Comparison of ENCODE assay signal across 10 cellular contexts in the genomic region with DNA sequence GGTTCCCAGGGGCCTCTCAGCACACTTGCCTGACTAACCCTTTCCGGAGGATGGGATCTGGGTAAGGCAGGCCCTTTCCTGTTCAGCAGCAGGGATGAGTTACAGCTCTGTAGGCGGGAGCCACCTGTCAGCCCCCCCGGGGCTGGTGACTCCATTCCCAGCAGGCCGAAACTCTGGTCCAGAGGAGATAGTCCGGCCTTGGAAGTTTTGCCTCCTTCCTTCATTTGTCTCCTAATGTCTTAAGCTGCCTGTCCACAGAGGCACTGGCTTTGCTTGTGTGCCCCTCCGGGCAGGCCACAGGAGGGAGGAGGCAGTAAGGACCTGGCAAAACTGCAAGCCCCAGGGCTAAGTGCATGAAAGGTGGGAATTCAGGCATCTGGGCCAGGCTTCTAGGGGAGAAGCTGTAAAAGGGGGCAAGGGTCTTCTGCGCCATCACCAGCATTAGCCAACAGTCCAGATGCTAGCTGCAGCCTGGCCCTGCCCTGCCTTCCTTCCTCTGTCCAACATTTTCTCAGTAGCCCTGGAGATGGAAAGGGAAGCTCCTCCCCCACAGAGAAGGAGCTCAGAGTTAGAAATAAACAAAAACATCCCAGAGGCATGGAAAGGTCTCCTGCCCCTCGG. TPM values are rescaled to one million over a fixed set of nuclear protein-coding genes. Genes with fewer than 3 reads are reported as not detected.
DNase-seq lines count a peak whose midpoint lies in the region; ATAC-seq, FAIRE-seq and TF ChIP-seq lines count a peak whose summit lies in the region.
"Had no signal": no experiment of that assay in that cellular context is flagged by ENCODE, and none has a peak within 500 bp of the region (broad histone marks: within the 10 kb centered on the region; RNA-seq: fewer than 3 reads in every experiment).

No MANE protein-coding gene starts in this region.

- intact Hi-C loops in activated CD4-positive, alpha-beta T cell treated with anti-CD3 and anti-CD28 coated beads, Interleukin-2, amount 10 ng/mL, durations not matched to agents 24 days and 14 days (cut with micrococcal nuclease): loop anchor here (2.0 kb wide), 1 partner anchor 125 kb away; the partner anchor contains the start of genes GLUD1 and SHLD2
- intact Hi-C loops in GM12878 (cut with micrococcal nuclease; ENCODE audit: unreplicated experiment): loop anchor here (5.0 kb wide), 1 partner anchor 123 kb away; the partner anchor contains the start of gene GLUD1

- in situ Hi-C loops in GM12878 (cut with MboI): no loop called here

- DNase-seq in activated CD4-positive, alpha-beta T cell treated with anti-CD3 and anti-CD28 coated beads, Interleukin-2, amount 10 ng/mL, durations not matched to agents 24 days and 14 days: no peak
- DNase-seq in activated CD4-positive, alpha-beta T cell treated with anti-CD3 and anti-CD28 coated beads, Interleukin-2, amount 50 U/mL, for 48 hours: no peak
- DNase-seq in GM12878 (ENCODE audit: low read depth, low spot score) (no peak), left kidney (ENCODE audit: low read depth, low spot score) (peak; percentile 51), thoracic aorta (ENCODE audit: low spot score) (no peak), GM19238 (ENCODE audit: insufficient read length, low spot score) (no peak), RCC 7860 (ENCODE audit: low spot score) (no peak)
- DNase-seq in stimulated activated CD4-positive, alpha-beta T cell treated with anti-CD3 and anti-CD28 coated beads, Interleukin-12 subunit alpha, Interleukin-12 subunit beta, amount 100 ng/mL, for 4 hours: no peak

- peaks cover 23% of the 10 kb centered on the region for H3K4me1 Mint-ChIP-seq in activated CD4-positive, alpha-beta T cell treated with anti-CD3 and anti-CD28 coated beads, Interleukin-2, amount 10 ng/mL, durations not matched to agents 24 days and 14 days

- FAIRE-seq in GM12878 (lab: Jason Lieb, UNC): no peak
- FAIRE-seq in RCC 7860 (lab: Jason Lieb, UNC): no peak
- FAIRE-seq: A204.1 had no signal

- H3K27me3 Mint-ChIP-seq in activated CD4-positive, alpha-beta T cell treated with anti-CD3 and anti-CD28 coated beads, Interleukin-2, amount 10 ng/mL, durations not matched to agents 24 days and 14 days: peaks cover 35% of the 10 kb centered on the region

- 88% methylated on average over 8 of the region's 8 CpGs for WGBS in GM12878 (ENCODE audit: insufficient coverage, insufficient replicate concordance, low lambda C conversion rate, missing lambda C conversion rate)

- H3K4me3 ChIP-seq in GM12878 (no peak overlapping the region), thoracic aorta (peak overlapping the region; percentile 97)

- no peak overlapping the region for H3K9ac ChIP-seq in GM12878 (ENCODE audit: control insufficient read depth, insufficient read depth, low read length)

- SMC1A ChIA-PET in GM12878 (lab: Charles Lee; ENCODE audit: uncharacterized antibody, unreplicated experiment): no interaction called here

- peak overlapping the region; percentile 20 for H3K4me3 Mint-ChIP-seq in activated CD4-positive, alpha-beta T cell treated with anti-CD3 and anti-CD28 coated beads, Interleukin-2, amount 10 ng/mL, durations not matched to agents 24 days and 14 days

- peaks cover 0 to 2% of the 10 kb centered on the region in 2 experiments; a peak in 1 of 4 replicates for H3K27me3 ChIP-seq in GM12878 (replicated peaks in 1 of 2; ENCODE audit: control insufficient read depth in 2 of 2, insufficient read depth in 2 of 2, low read length in 1 of 2)
- H3K27me3 ChIP-seq in thoracic aorta (replicated peaks; ENCODE audit: insufficient read depth): no peaks in the 10 kb centered on the region

- H2AFZ ChIP-seq in GM12878 (ENCODE audit: control insufficient read depth, low read depth, low read length): no peak overlapping the region

- no peaks in the 10 kb centered on the region for H4K20me1 ChIP-seq in GM12878 (ENCODE audit: control insufficient read depth, insufficient read depth)

- no peaks in the 10 kb centered on the region for H3K9me3 ChIP-seq in GM12878 (replicated peaks; ENCODE audit: control insufficient read depth, insufficient read depth, low read length)
- H3K9me3 ChIP-seq in thoracic aorta: no peaks in the 10 kb centered on the region

- no peaks in the 10 kb centered on the region for H3K79me2 ChIP-seq in GM12878 (ENCODE audit: control insufficient read depth, insufficient read depth, low read length)

- H3K36me3 ChIP-seq in GM12878 (ENCODE audit: control insufficient read depth in 2 of 2, insufficient read depth in 2 of 2, low read length in 1 of 2): no peaks in the 10 kb centered on the region
- H3K36me3 ChIP-seq in thoracic aorta: no peaks in the 10 kb centered on the region

- no peaks in the 10 kb centered on the region for H3K36me3 Mint-ChIP-seq in activated CD4-positive, alpha-beta T cell treated with anti-CD3 and anti-CD28 coated beads, Interleukin-2, amount 10 ng/mL, durations not matched to agents 24 days and 14 days (ENCODE audit: low read depth)

- H3K4me1 ChIP-seq in GM12878 (ENCODE audit: control insufficient read depth, insufficient read depth, low read length) (peaks cover 49% of the 10 kb centered on the region), thoracic aorta (ENCODE audit: control insufficient read depth in 1 of 2, low read depth in 2 of 2) (peaks cover 24 to 63% of the 10 kb centered on the region in 2 donors)

- no peak for TF ChIP-seq EP300 in GM12878 (IDR thresholded peaks at IDR 0.05; ENCODE audit: borderline replicate concordance in 1 of 2, control insufficient read depth in 1 of 2, low read depth in 2 of 2, low read length in 2 of 2)

- BruUV-seq in GM12878 (replicated peaks; lab: Mats Ljungman, UMichigan): no TSS peak

- no peak for TF ChIP-seq POLR2A in GM12878 (IDR thresholded peaks at IDR 0.05; ENCODE audit: low read depth, low read length)

- RAD21 ChIA-PET in GM12878 (lab: Charles Lee; ENCODE audit: unreplicated experiment): interaction anchor here (1.9 kb wide), 1 partner anchor 123 kb away, joined by 5 read pairs; no protein-coding TSS in a partner anchor

- H3K4me2 ChIP-seq in GM12878 (ENCODE audit: control insufficient read depth, insufficient read depth): peak overlapping the region; percentile 53

- H3K27ac ChIP-seq in GM12878 (ENCODE audit: control insufficient read depth, insufficient read depth) (no peak overlapping the region), thoracic aorta (peak overlapping the region; percentile 100)

- TF ChIP-seq RAD21 in GM12878 (IDR thresholded peaks at IDR 0.05; ENCODE audit: insufficient read depth, low read depth, low read length): no peak

- CTCF ChIA-PET in GM12878 (lab: Yijun Ruan, JAX): interaction anchor here (0.6 to 1.6 kb wide), 4 partner anchors 9 to 276 kb away, joined by 3 to 6 read pairs (median 4); no protein-coding TSS in a partner anchor

- no peak for TF ChIP-seq CTCF in GM12878 (IDR thresholded peaks at IDR 0.05 in 2 of 3, conservative IDR thresholded peaks at IDR 0.05 in 1 of 3; ENCODE audit: control insufficient read depth in 2 of 3, extremely low read depth in 1 of 3, insufficient read depth in 1 of 3, low read depth in 3 of 3, low read length in 3 of 3)
- no peak for TF ChIP-seq CTCF in thoracic aorta (IDR thresholded peaks at IDR 0.05)

- ATAC-seq in GM12878 (no peak), thoracic aorta (ENCODE audit: insufficient number of reproducible peaks, low FRiP score, low read depth) (no peak)

- no peaks in the 10 kb centered on the region for H3K9me3 Mint-ChIP-seq in activated CD4-positive, alpha-beta T cell treated with anti-CD3 and anti-CD28 coated beads, Interleukin-2, amount 10 ng/mL, durations not matched to agents 24 days and 14 days

- POLR2A ChIA-PET in GM12878 (lab: Charles Lee): interaction anchor here (1.8 to 1.9 kb wide), 2 partner anchors 123 to 126 kb away, joined by 7 to 9 read pairs; partner anchors contain the start of genes GLUD1 and SHLD2

- no peak overlapping the region for H3K27ac Mint-ChIP-seq in activated CD4-positive, alpha-beta T cell treated with anti-CD3 and anti-CD28 coated beads, Interleukin-2, amount 10 ng/mL, durations not matched to agents 24 days and 14 days

RNA-seq across cellular contexts. Expression of gene ADIRF, which starts 1.2 kb away (rescaled TPM):
- total RNA-seq in activated CD4-positive, alpha-beta T cell treated with anti-CD3 and anti-CD28 coated beads, Interleukin-2, amount 10 ng/mL, durations not matched to agents 24 days and 14 days: not detected in 2 replicates
- not detected in 2 replicates for total RNA-seq in GM12878 (2013; cell fraction: nucleolus; rRNA removed)
- total RNA-seq in GM12878 (2014; rRNA removed): 0.56 TPM in 1 of 2 replicates, not detected in the other
- not detected in 2 replicates for total RNA-seq in GM12878 (2014; rRNA removed; fragmentation: Illumina TruSeq; extraction: Trizol)
- total RNA-seq in GM12878 (2021): 0.64 and 0.72 TPM in 2 replicates
- not detected for polyA plus RNA-seq in GM12878 (2011; ENCODE audit: low read depth)
- 0.38 and 0.40 TPM in 2 replicates for polyA plus RNA-seq in GM12878 (2011; rRNA removed)
- 0.24 and 0.27 TPM in 2 replicates for polyA plus RNA-seq in GM12878 (2011; cell fraction: cytosol; rRNA removed)
- 0.37 and 0.48 TPM in 2 replicates for polyA plus RNA-seq in GM12878 (2011; cell fraction: nucleus; rRNA removed)
- 0.51 and 3.4 TPM in 2 replicates for polyA plus RNA-seq in GM12878 (2012)
- polyA plus RNA-seq in GM12878 (2014; fragmentation: Illumina TruSeq; extraction: Trizol): 0.12 TPM in 1 of 2 replicates, not detected in the other
- polyA plus RNA-seq in GM12878 (2014; fragmentation: Nextera tagmentation; extraction: Ambion mirVana): under 1 TPM; 0.77 to 0.98 TPM
- not detected in 2 replicates for polyA plus RNA-seq in GM12878 (2014; rRNA removed)
- polyA plus RNA-seq in GM12878 (2016; fragmentation: Nextera tagmentation; extraction: Ambion mirVana): 1 to 10 TPM; 1.9 to 2.5 TPM
- polyA minus RNA-seq in GM12878 (2011; rRNA and poly(A)+ RNA removed): not detected in 2 replicates
- polyA minus RNA-seq in GM12878 (2011; cell fraction: cytosol; rRNA and poly(A)+ RNA removed): not detected in 2 replicates
- not detected in 2 replicates for polyA minus RNA-seq in GM12878 (2011; cell fraction: nucleus; rRNA and poly(A)+ RNA removed)
- 100 to 1,000 TPM; 318 to 644 TPM for total RNA-seq in thoracic aorta
- total RNA-seq: T-helper 1 cell treated with Interleukin-12 subunit alpha and Interleukin-12 subunit beta and Interleukin-4 antibody, amounts not matched to agents 30 ng/mL and 1 ng/mL, for 36 hours had no signal

RNA-seq across cellular contexts. Expression of gene SNCG, which starts 11.1 kb away (rescaled TPM):
- total RNA-seq in activated CD4-positive, alpha-beta T cell treated with anti-CD3 and anti-CD28 coated beads, Interleukin-2, amount 10 ng/mL, durations not matched to agents 24 days and 14 days: 0.44 TPM in 1 of 2 replicates, not detected in the other
- not detected in 2 replicates for total RNA-seq in GM12878 (2013; cell fraction: nucleolus; rRNA removed)
- total RNA-seq in GM12878 (2014; rRNA removed) (0.33 TPM in 1 of 2 replicates, not detected in the other), GM12878 (2014; rRNA removed; fragmentation: Illumina TruSeq; extraction: Trizol) (not detected in 2 replicates), GM12878 (2021) (0.33 and 0.35 TPM in 2 replicates), thoracic aorta (100 to 1,000 TPM in 1 of 2 donors, 10 to 100 TPM in 1; 50.9 to 167 TPM)
- polyA plus RNA-seq in GM12878 (2011; ENCODE audit: low read depth): not detected
- polyA plus RNA-seq in GM12878 (2011; rRNA removed) (0.22 TPM in 1 of 2 replicates, not detected in the other), GM12878 (2014; fragmentation: Illumina TruSeq; extraction: Trizol) (not detected in 2 replicates), GM12878 (2014; fragmentation: Nextera tagmentation; extraction: Ambion mirVana) (not detected), GM12878 (2014; rRNA removed) (not detected in 2 replicates), GM12878 (2016; fragmentation: Nextera tagmentation; extraction: Ambion mirVana) (1 to 10 TPM in 1 of 2 experiments, under 1 TPM in 1; 0.51 to 1.3 TPM)
- 0.10 and 0.28 TPM in 2 replicates for polyA plus RNA-seq in GM12878 (2011; cell fraction: cytosol; rRNA removed)
- polyA plus RNA-seq in GM12878 (2011; cell fraction: nucleus; rRNA removed): 0.19 TPM in 1 of 2 replicates, not detected in the other
- polyA plus RNA-seq in GM12878 (2012): 0.31 TPM in 1 of 2 replicates, not detected in the other
- not detected in 2 replicates for polyA minus RNA-seq in GM12878 (2011; rRNA and poly(A)+ RNA removed)
- polyA minus RNA-seq in GM12878 (2011; cell fraction: cytosol; rRNA and poly(A)+ RNA removed): not detected in 2 replicates
- polyA minus RNA-seq in GM12878 (2011; cell fraction: nucleus; rRNA and poly(A)+ RNA removed): not detected in 2 replicates

RNA-seq across cellular contexts. Expression of gene MMRN2, which starts 12.1 kb away (rescaled TPM):
- not detected in 2 replicates for total RNA-seq in activated CD4-positive, alpha-beta T cell treated with anti-CD3 and anti-CD28 coated beads, Interleukin-2, amount 10 ng/mL, durations not matched to agents 24 days and 14 days
- total RNA-seq in GM12878 (2013; cell fraction: nucleolus; rRNA removed): 4.0 and 5.9 TPM in 2 replicates
- 0.33 and 1.0 TPM in 2 replicates for total RNA-seq in GM12878 (2014; rRNA removed)
- 0.22 and 0.55 TPM in 2 replicates for total RNA-seq in GM12878 (2014; rRNA removed; fragmentation: Illumina TruSeq; extraction: Trizol)
- 0.40 and 0.95 TPM in 2 replicates for total RNA-seq in GM12878 (2021)
- polyA plus RNA-seq in GM12878 (2011; ENCODE audit: low read depth): 7.0 TPM
- 0.58 and 1.3 TPM in 2 replicates for polyA plus RNA-seq in GM12878 (2011; rRNA removed)
- 0.43 and 0.48 TPM in 2 replicates for polyA plus RNA-seq in GM12878 (2011; cell fraction: cytosol; rRNA removed)
- polyA plus RNA-seq in GM12878 (2011; cell fraction: nucleus; rRNA removed): 2.8 and 3.2 TPM in 2 replicates
- 0.12 and 0.80 TPM in 2 replicates for polyA plus RNA-seq in GM12878 (2012)
- polyA plus RNA-seq in GM12878 (2014; fragmentation: Illumina TruSeq; extraction: Trizol): 0.54 TPM in 1 of 2 replicates, not detected in the other
- under 1 TPM in 1 of 2 experiments, not detected in 1; 0.09 TPM for polyA plus RNA-seq in GM12878 (2014; fragmentation: Nextera tagmentation; extraction: Ambion mirVana)
- 0.11 and 0.19 TPM in 2 replicates for polyA plus RNA-seq in GM12878 (2014; rRNA removed)
- polyA plus RNA-seq in GM12878 (2016; fragmentation: Nextera tagmentation; extraction: Ambion mirVana): not detected
- polyA minus RNA-seq in GM12878 (2011; rRNA and poly(A)+ RNA removed): 0.37 and 1.2 TPM in 2 replicates
- polyA minus RNA-seq in GM12878 (2011; cell fraction: cytosol; rRNA and poly(A)+ RNA removed): not detected in 2 replicates
- polyA minus RNA-seq in GM12878 (2011; cell fraction: nucleus; rRNA and poly(A)+ RNA removed): 0.60 and 1.1 TPM in 2 replicates
- 10 to 100 TPM; 49.4 to 55.0 TPM for total RNA-seq in thoracic aorta
- total RNA-seq: T-helper 1 cell treated with Interleukin-12 subunit alpha and Interleukin-12 subunit beta and Interleukin-4 antibody, amounts not matched to agents 30 ng/mL and 1 ng/mL, for 36 hours had no signal

RNA-seq across cellular contexts. Expression of gene FAM25A, which starts 50.6 kb away (rescaled TPM):
- total RNA-seq in activated CD4-positive, alpha-beta T cell treated with anti-CD3 and anti-CD28 coated beads, Interleukin-2, amount 10 ng/mL, durations not matched to agents 24 days and 14 days: not detected in 2 replicates
- not detected in 2 replicates for total RNA-seq in GM12878 (2013; cell fraction: nucleolus; rRNA removed)
- total RNA-seq in GM12878 (2014; rRNA removed) (not detected in 2 replicates), GM12878 (2014; rRNA removed; fragmentation: Illumina TruSeq; extraction: Trizol) (not detected in 2 replicates), GM12878 (2021) (not detected in 2 replicates), thoracic aorta (not detected)
- not detected for polyA plus RNA-seq in GM12878 (2011; ENCODE audit: low read depth)
- polyA plus RNA-seq in GM12878 (2011; rRNA removed) (not detected in 2 replicates), GM12878 (2014; fragmentation: Illumina TruSeq; extraction: Trizol) (not detected in 2 replicates), GM12878 (2014; fragmentation: Nextera tagmentation; extraction: Ambion mirVana) (not detected), GM12878 (2014; rRNA removed) (not detected in 2 replicates), GM12878 (2016; fragmentation: Nextera tagmentation; extraction: Ambion mirVana) (not detected)
- polyA plus RNA-seq in GM12878 (2011; cell fraction: cytosol; rRNA removed): not detected in 2 replicates
- polyA plus RNA-seq in GM12878 (2011; cell fraction: nucleus; rRNA removed): not detected in 2 replicates
- not detected in 2 replicates for polyA plus RNA-seq in GM12878 (2012)
- polyA minus RNA-seq in GM12878 (2011; rRNA and poly(A)+ RNA removed): not detected in 2 replicates
- not detected in 2 replicates for polyA minus RNA-seq in GM12878 (2011; cell fraction: cytosol; rRNA and poly(A)+ RNA removed)
- not detected in 2 replicates for polyA minus RNA-seq in GM12878 (2011; cell fraction: nucleus; rRNA and poly(A)+ RNA removed)
- total RNA-seq: T-helper 1 cell treated with Interleukin-12 subunit alpha and Interleukin-12 subunit beta and Interleukin-4 antibody, amounts not matched to agents 30 ng/mL and 1 ng/mL, for 36 hours had no signal

Comparison
In these comparisons a context has a peak if more than half of its experiments do, and no peak if none do; other contexts are left out.
1. RNA of gene ADIRF, which starts 1.2 kb away (total RNA-seq): 318 to 644 TPM in thoracic aorta; 0.56 to 0.72 TPM in GM12878 and not detected in activated CD4-positive, alpha-beta T cell treated with anti-CD3 and anti-CD28 coated beads, Interleukin-2, amount 10 ng/mL, durations not matched to agents 24 days and 14 days; every median in the first group is over 100 times any median in the second.
2. RNA of gene SNCG, which starts 11.1 kb away (total RNA-seq): 50.9 to 167 TPM in thoracic aorta; 0.44 TPM in activated CD4-positive, alpha-beta T cell treated with anti-CD3 and anti-CD28 coated beads, Interleukin-2, amount 10 ng/mL, durations not matched to agents 24 days and 14 days and 0.33 to 0.35 TPM in GM12878; every median in the first group is over 10 times any median in the second.
3. RNA of gene MMRN2, which starts 12.1 kb away (total RNA-seq): 49.4 to 55.0 TPM in thoracic aorta; 0.22 to 5.9 TPM in GM12878 and not detected in activated CD4-positive, alpha-beta T cell treated with anti-CD3 and anti-CD28 coated beads, Interleukin-2, amount 10 ng/mL, durations not matched to agents 24 days and 14 days; every median in the first group is over 4 times any median in the second.